ENCODE assay signal across 8 cellular contexts in genomic region chr16:4660454-4661007, GRCh38. TPM values are rescaled to one million over a fixed set of nuclear protein-coding genes. Genes with fewer than 3 reads are reported as not detected.
DNase-seq lines count a peak whose midpoint lies in the region; ATAC-seq and TF ChIP-seq lines count a peak whose summit lies in the region.

No MANE protein-coding gene starts in this region.

- no peak overlapping the region for H2AFZ ChIP-seq in smooth muscle cell (ENCODE audit: low read depth)

- H3K27me3 Mint-ChIP-seq in activated T-cell treated with anti-CD3 and anti-CD28 coated beads, Interleukin-2, amount 50 U/mL, for 4 hours (ENCODE audit: low read depth), result no peaks in the 10 kb centered on the region

- H3K9me3 ChIP-seq in smooth muscle cell (replicated peaks; ENCODE audit: low read depth), result no peaks in the 10 kb centered on the region

- peaks cover 6% of the 10 kb centered on the region for H3K36me3 Mint-ChIP-seq in activated T-cell treated with anti-CD3 and anti-CD28 coated beads, Interleukin-2, amount 50 U/mL, for 4 hours (ENCODE audit: insufficient read depth)

- H3K4me1 Mint-ChIP-seq in activated T-cell treated with anti-CD3 and anti-CD28 coated beads, Interleukin-2, amount 50 U/mL, for 4 hours (ENCODE audit: low read depth), result peaks cover 46% of the 10 kb centered on the region

- TF ChIP-seq CTCF in foreskin fibroblast (IDR thresholded peaks at IDR 0.05; ENCODE audit: low read depth, low read length) (no peak), smooth muscle cell (IDR thresholded peaks at IDR 0.05; ENCODE audit: borderline replicate concordance, insufficient read depth, poor library complexity, severe bottlenecking) (no peak)

- peak overlapping the region; percentile 33 for H3K27ac ChIP-seq in smooth muscle cell (ENCODE audit: low read depth)

- H3K4me3 ChIP-seq in foreskin fibroblast (ENCODE audit: low read depth in 1 of 2, low read length in 2 of 2) (no peak overlapping the region), smooth muscle cell (no peak overlapping the region)

- H3K4me2 ChIP-seq in smooth muscle cell, result no peak overlapping the region

- H3K4me3 Mint-ChIP-seq in activated T-cell treated with anti-CD3 and anti-CD28 coated beads, Interleukin-2, amount 50 U/mL, for 4 hours, result no peak overlapping the region

- H3K9ac ChIP-seq in smooth muscle cell (ENCODE audit: low read depth), result no peak overlapping the region

- no peaks in the 10 kb centered on the region for H3K9me3 Mint-ChIP-seq in activated T-cell treated with anti-CD3 and anti-CD28 coated beads, Interleukin-2, amount 50 U/mL, for 4 hours

- H3F3A ChIP-seq in smooth muscle cell (ENCODE audit: low read depth), result no peaks in the 10 kb centered on the region

- no peaks in the 10 kb centered on the region for H3K27me3 ChIP-seq in smooth muscle cell (ENCODE audit: low read depth)

- H3K4me1 ChIP-seq in smooth muscle cell (ENCODE audit: low read depth), result no peaks in the 10 kb centered on the region

- WGBS in smooth muscle cell (ENCODE audit: low lambda C conversion rate), result 62% methylated on average over 18 of the region's 18 CpGs

- H3K79me2 ChIP-seq in smooth muscle cell (ENCODE audit: low read depth), result no peaks in the 10 kb centered on the region

- DNase-seq in COLO829 (ENCODE audit: low spot score) (peak; percentile 36), NCI-H1092 treated with DMSO at 0.1 percent for 48 hours (lab: John Stamatoyannopoulos, UW) (peak; percentile 88), foreskin fibroblast (peak; percentile 32 to 64), smooth muscle cell (lab: John Stamatoyannopoulos, UW; ENCODE audit: unreplicated experiment) (no peak)
- peak; percentile 82 for DNase-seq in activated T-cell treated with anti-CD3 and anti-CD28 coated beads, Interleukin-2, amount 50 U/mL, for 4 hours

- H4K20me1 ChIP-seq in smooth muscle cell (ENCODE audit: low read depth), result peaks cover 82% of the 10 kb centered on the region

- H3K36me3 ChIP-seq in smooth muscle cell (ENCODE audit: low read depth), result no peaks in the 10 kb centered on the region

- ATAC-seq in activated T-cell treated with anti-CD3 and anti-CD28 coated beads, Interleukin-2, amount 50 U/mL, for 4 hours, result peak; percentile 74 to 91
- ATAC-seq in GM19023 (IDR thresholded peaks at IDR 0.05; ENCODE audit: unreplicated experiment), result no peak
- ATAC-seq in HG02938 (IDR thresholded peaks at IDR 0.05; ENCODE audit: unreplicated experiment), result no peak
- no peak for ATAC-seq in HG03457 (IDR thresholded peaks at IDR 0.05; ENCODE audit: unreplicated experiment)

RNA-seq across cellular contexts. Expression of gene NUDT16L1, which starts 32.8 kb away (rescaled TPM):
- 10 to 100 TPM; 53.1 to 56.8 (median 54.1) TPM for total RNA-seq in activated T-cell treated with anti-CD3 and anti-CD28 coated beads, Interleukin-2, amount 50 U/mL, for 4 hours
- 15.4 and 17.6 TPM in 2 replicates for total RNA-seq in smooth muscle cell
- polyA plus RNA-seq in smooth muscle cell, result 47.6 and 48.3 TPM in 2 replicates

RNA-seq across cellular contexts. Expression of gene MGRN1, which starts 35.9 kb away (rescaled TPM):
- total RNA-seq in activated T-cell treated with anti-CD3 and anti-CD28 coated beads, Interleukin-2, amount 50 U/mL, for 4 hours, result 10 to 100 TPM; 56.5 to 60.5 (median 58.0) TPM
- total RNA-seq in smooth muscle cell, result 16.4 and 22.0 TPM in 2 replicates
- polyA plus RNA-seq in smooth muscle cell, result 23.2 and 25.4 TPM in 2 replicates

RNA-seq across cellular contexts. Expression of gene UBALD1, which starts 45.8 kb away (rescaled TPM):
- total RNA-seq in activated T-cell treated with anti-CD3 and anti-CD28 coated beads, Interleukin-2, amount 50 U/mL, for 4 hours, result 10 to 100 TPM; 22.5 to 27.2 (median 23.7) TPM
- total RNA-seq in smooth muscle cell, result 3.6 and 6.4 TPM in 2 replicates
- polyA plus RNA-seq in smooth muscle cell, result 13.6 and 16.2 TPM in 2 replicates

Comparison
In these comparisons a context has a peak if more than half of its experiments do, and no peak if none do; other contexts are left out.
1. ATAC-seq: peak in activated T-cell treated with anti-CD3 and anti-CD28 coated beads, Interleukin-2, amount 50 U/mL, for 4 hours (2 of 2); none in GM19023 (single experiment), HG02938 (single experiment) and HG03457 (single experiment).